Comparison of ENCODE assay signal across 1 cellular context in genomic region chr6:85678000-85678601, GRCh38.
TF ChIP-seq lines count a peak whose summit lies in the region.

No MANE protein-coding gene starts in this region.

TF ChIP-seq in GM12878, 131 proteins besides CTCF, POLR2A, EP300 and RAD21 (continued from another document and continues in another):
- no peak for TF ChIP-seq ATF2 (IDR thresholded peaks at IDR 0.05; ENCODE audit: low read length)
- no peak for TF ChIP-seq SREBF1 (IDR thresholded peaks at IDR 0.05; ENCODE audit: low read length)
- no peak for TF ChIP-seq ZZZ3 (IDR thresholded peaks at IDR 0.05; ENCODE audit: control insufficient read depth, insufficient read length, low read depth)
- no peak for TF ChIP-seq MLLT1 (IDR thresholded peaks at IDR 0.05)
- TF ChIP-seq BMI1 (IDR thresholded peaks at IDR 0.05; ENCODE audit: borderline replicate concordance) = peak; percentile 30; the same call in 1 of the 2 replicates
- TF ChIP-seq FOXK2 (IDR thresholded peaks at IDR 0.05) = no peak
- no peak for TF ChIP-seq RUNX3 (IDR thresholded peaks at IDR 0.05; ENCODE audit: low read length)
- TF ChIP-seq RBBP5 (conservative IDR thresholded peaks at IDR 0.05) = no peak
- no peak for TF ChIP-seq CEBPB (IDR thresholded peaks at IDR 0.05; ENCODE audit: borderline replicate concordance in 1 of 2, low read depth in 2 of 2, low read length in 2 of 2)
- no peak for TF ChIP-seq ELK1 (IDR thresholded peaks at IDR 0.05; ENCODE audit: low read depth, low read length)
- peak; percentile 65 for TF ChIP-seq RELA (IDR thresholded peaks at IDR 0.05; ENCODE audit: borderline replicate concordance, partially characterized antibody)
- no peak for TF ChIP-seq E2F8 (IDR thresholded peaks at IDR 0.05; ENCODE audit: low read depth, partially characterized antibody)
- no peak for TF ChIP-seq ATF3 (IDR thresholded peaks at IDR 0.05; ENCODE audit: borderline replicate concordance, extremely low read depth, low read depth, low read length)
- no peak for TF ChIP-seq USF1 (IDR thresholded peaks at IDR 0.05; ENCODE audit: borderline replicate concordance, extremely low read length, insufficient read depth, low read depth, low read length)
- TF ChIP-seq LARP7 (IDR thresholded peaks at IDR 0.05) = peak; percentile 71; the same call in 1 of the 2 replicates
- TF ChIP-seq IRF5 (IDR thresholded peaks at IDR 0.05; ENCODE audit: borderline replicate concordance) = no peak
- TF ChIP-seq E4F1 (IDR thresholded peaks at IDR 0.05; ENCODE audit: borderline replicate concordance, partially characterized antibody) = no peak
- no peak for TF ChIP-seq CHD1 (IDR thresholded peaks at IDR 0.05; ENCODE audit: low read depth, low read length)
- no peak for TF ChIP-seq HDAC2 (IDR thresholded peaks at IDR 0.05)
- no peak for TF ChIP-seq JUNB (IDR thresholded peaks at IDR 0.05)
- no peak for TF ChIP-seq TCF12 (IDR thresholded peaks at IDR 0.05; ENCODE audit: low read depth, low read length)
- no peak; the same call in 1 of the 2 replicates for TF ChIP-seq MXI1 (IDR thresholded peaks at IDR 0.05; ENCODE audit: low read depth, low read length)
- no peak for TF ChIP-seq HSF1 (IDR thresholded peaks at IDR 0.05; ENCODE audit: low read depth, low read length)
- TF ChIP-seq SMC3 (IDR thresholded peaks at IDR 0.05; ENCODE audit: borderline replicate concordance, low read length) = no peak
- peak; percentile 79; the same call in 1 of the 2 replicates for TF ChIP-seq NBN (IDR thresholded peaks at IDR 0.05)
- no peak for TF ChIP-seq PKNOX1 (IDR thresholded peaks at IDR 0.05)
- no peak for TF ChIP-seq SUZ12 (IDR thresholded peaks at IDR 0.05; ENCODE audit: unreplicated experiment)
- no peak for TF ChIP-seq NRF1 (conservative IDR thresholded peaks at IDR 0.05; ENCODE audit: low read depth, low read length)
- no peak for TF ChIP-seq BCL11A (IDR thresholded peaks at IDR 0.05; ENCODE audit: low read depth, low read length)
- 0 out of 2 replicates have a peak, but pooled peaks have one; percentile 26 for TF ChIP-seq SMARCA5 (IDR thresholded peaks at IDR 0.05)
- no peak for TF ChIP-seq MAX (IDR thresholded peaks at IDR 0.05; ENCODE audit: low read depth, low read length)
- no peak for TF ChIP-seq IRF3 (IDR thresholded peaks at IDR 0.05)
- TF ChIP-seq SREBF2 (IDR thresholded peaks at IDR 0.05; ENCODE audit: low read length) = no peak
- 0 out of 2 replicates have a peak, but pooled peaks have one; percentile 32 for TF ChIP-seq EED (IDR thresholded peaks at IDR 0.05; ENCODE audit: low read depth)
- TF ChIP-seq NR2F1 (conservative IDR thresholded peaks at IDR 0.05) = no peak
- no peak for TF ChIP-seq EZH2 (IDR thresholded peaks at IDR 0.05; ENCODE audit: borderline replicate concordance, control insufficient read depth, low read depth, low read length)
- TF ChIP-seq BCL3 (IDR thresholded peaks at IDR 0.05; ENCODE audit: borderline replicate concordance, insufficient read depth, low read depth, low read length, poor library complexity, severe bottlenecking) = no peak
- TF ChIP-seq MYC (IDR thresholded peaks at IDR 0.05; ENCODE audit: insufficient read depth, insufficient read length, insufficient replicate concordance, low read length, severe bottlenecking) = no peak
- no peak for TF ChIP-seq NR2C1 (IDR thresholded peaks at IDR 0.05)
- peak; percentile 44; the same call in 1 of the 2 replicates for TF ChIP-seq NFIC (IDR thresholded peaks at IDR 0.05; ENCODE audit: low read depth, low read length)
- no peak for TF ChIP-seq NFYA (IDR thresholded peaks at IDR 0.05; ENCODE audit: borderline replicate concordance, low read depth, low read length)
- peak; percentile 56 for TF ChIP-seq YY1 (IDR thresholded peaks at IDR 0.05; ENCODE audit: low read depth, low read length)
- TF ChIP-seq NFXL1 (IDR thresholded peaks at IDR 0.05; ENCODE audit: borderline replicate concordance) = no peak
